In the genomic region with DNA sequence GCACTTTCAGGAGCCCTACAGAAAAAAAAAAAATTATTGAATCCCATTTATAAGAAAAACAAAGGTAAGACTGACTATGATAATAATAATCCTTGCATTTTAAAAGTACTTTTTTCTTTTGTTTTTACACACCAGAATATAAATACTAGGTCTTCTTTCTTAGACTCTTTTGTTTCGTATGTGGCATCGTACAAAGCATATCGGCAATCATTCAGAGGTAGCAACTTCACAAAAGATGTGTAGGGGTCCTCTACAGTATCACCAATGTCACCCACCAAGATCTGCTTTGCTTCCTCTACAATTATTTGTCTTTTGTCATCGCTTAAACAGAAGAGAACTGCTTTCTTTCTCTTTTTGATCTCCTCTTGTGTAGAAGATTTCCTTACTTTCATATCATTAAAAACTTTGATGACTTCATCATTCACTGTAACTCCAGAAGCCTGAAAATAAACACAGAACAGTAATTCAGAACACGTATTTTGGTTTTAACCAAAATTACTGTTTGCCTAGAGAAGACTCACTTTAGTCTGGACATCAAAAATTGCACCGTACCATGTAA, we compare ENCODE assay signal across 8 cellular contexts. TPM values are rescaled to one million over a fixed set of nuclear protein-coding genes. Genes with fewer than 3 reads are reported as not detected.
DNase-seq lines count a peak whose midpoint lies in the region; ATAC-seq and TF ChIP-seq lines count a peak whose summit lies in the region.

No MANE protein-coding gene starts in this region.

- H3K4me2 ChIP-seq in skeletal muscle satellite cell (ENCODE audit: low read length) = peak overlapping the region; percentile 91

- H3K4me3 ChIP-seq in H7 (ENCODE audit: insufficient read depth, low read depth, low read length) (peak overlapping the region; percentile 88; the same call in 1 of the 2 replicates), skeletal muscle satellite cell (ENCODE audit: low read length) (peak overlapping the region; percentile 90)

- TF ChIP-seq CTCF in WTC11 (IDR thresholded peaks at IDR 0.05) = no peak
- TF ChIP-seq CTCF in foreskin keratinocyte (conservative IDR thresholded peaks at IDR 0.05) = no peak

- peak overlapping the region; percentile 97 for H3K9ac ChIP-seq in skeletal muscle satellite cell (ENCODE audit: low read depth, low read length)

- ATAC-seq in WTC11 = no peak
- no peak for ATAC-seq in foreskin keratinocyte
- no peak for ATAC-seq in HG02885 (IDR thresholded peaks at IDR 0.05; ENCODE audit: poor library complexity, unreplicated experiment)
- no peak for ATAC-seq in GM21367 (IDR thresholded peaks at IDR 0.05; ENCODE audit: unreplicated experiment)

- peaks cover 10% of the 10 kb centered on the region for H3K4me1 Mint-ChIP-seq in WTC11

- no peaks in the 10 kb centered on the region for H3K9me3 ChIP-seq in skeletal muscle satellite cell (replicated peaks; ENCODE audit: low read length)

- peak overlapping the region; percentile 89 for H3K4me3 Mint-ChIP-seq in WTC11

- peaks cover 15% of the 10 kb centered on the region for H3K27me3 Mint-ChIP-seq in WTC11 (ENCODE audit: low read depth)

- H3K36me3 ChIP-seq in H7 (replicated peaks; ENCODE audit: control insufficient read depth, insufficient read depth, low read length) = peaks cover 1% of the 10 kb centered on the region; the same call in 1 of the 2 replicates
- H3K36me3 ChIP-seq in skeletal muscle satellite cell (ENCODE audit: insufficient read depth, low read length) = peaks cover 9% of the 10 kb centered on the region

- POLR2A ChIA-PET in WTC11 (lab: Charles Lee) = interaction anchor here (1.5 to 1.8 kb wide), 2 partner anchors 20 to 162 kb away, joined by 3 to 8 read pairs; a partner anchor contains a TSS

- H3K27ac Mint-ChIP-seq in WTC11 = peak overlapping the region; percentile 1

- peak overlapping the region; percentile 55 for H3K27ac ChIP-seq in foreskin keratinocyte

- peaks cover 11% of the 10 kb centered on the region for H3K36me3 Mint-ChIP-seq in WTC11

- H3K27me3 ChIP-seq in H7 (ENCODE audit: control insufficient read depth, insufficient read depth, low read length) (peaks cover 5% of the 10 kb centered on the region; the same call in 1 of the 2 replicates), foreskin keratinocyte (no peaks in the 10 kb centered on the region), skeletal muscle satellite cell (ENCODE audit: control insufficient read depth, insufficient read depth, low read length) (no peaks in the 10 kb centered on the region)

- CTCF ChIA-PET in WTC11 (lab: Charles Lee) = interaction anchor here (1.0 to 3.1 kb wide), 3 partner anchors 9 to 268 kb away, joined by 3 to 35 read pairs (median 6); no protein-coding TSS in a partner anchor

- DNase-seq in H7 (no peak), WTC11 (ENCODE audit: low spot score) (no peak), foreskin keratinocyte (no peak), NCI-H82 (lab: John Stamatoyannopoulos, UW) (no peak), NCI-H345 treated with DMSO at 0.1 percent for 48 hours (lab: John Stamatoyannopoulos, UW; ENCODE audit: unreplicated experiment) (no peak)

- H3K4me1 ChIP-seq in foreskin keratinocyte = peaks cover 14% of the 10 kb centered on the region
- H3K4me1 ChIP-seq in skeletal muscle satellite cell (ENCODE audit: control insufficient read depth, insufficient read depth, low read length) = peaks cover 49% of the 10 kb centered on the region

- no peaks in the 10 kb centered on the region for H3K9me3 Mint-ChIP-seq in WTC11

TF ChIP-seq in WTC11, 78 proteins besides CTCF, POLR2A, EP300 and RAD21 (continues in another document):
- TF ChIP-seq, protein P1, sequence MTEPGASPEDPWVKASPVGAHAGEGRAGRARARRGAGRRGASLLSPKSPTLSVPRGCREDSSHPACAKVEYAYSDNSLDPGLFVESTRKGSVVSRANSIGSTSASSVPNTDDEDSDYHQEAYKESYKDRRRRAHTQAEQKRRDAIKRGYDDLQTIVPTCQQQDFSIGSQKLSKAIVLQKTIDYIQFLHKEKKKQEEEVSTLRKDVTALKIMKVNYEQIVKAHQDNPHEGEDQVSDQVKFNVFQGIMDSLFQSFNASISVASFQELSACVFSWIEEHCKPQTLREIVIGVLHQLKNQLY (CRISPR knock-in tag; IDR thresholded peaks at IDR 0.05) = no peak
- TF ChIP-seq, protein P2, sequence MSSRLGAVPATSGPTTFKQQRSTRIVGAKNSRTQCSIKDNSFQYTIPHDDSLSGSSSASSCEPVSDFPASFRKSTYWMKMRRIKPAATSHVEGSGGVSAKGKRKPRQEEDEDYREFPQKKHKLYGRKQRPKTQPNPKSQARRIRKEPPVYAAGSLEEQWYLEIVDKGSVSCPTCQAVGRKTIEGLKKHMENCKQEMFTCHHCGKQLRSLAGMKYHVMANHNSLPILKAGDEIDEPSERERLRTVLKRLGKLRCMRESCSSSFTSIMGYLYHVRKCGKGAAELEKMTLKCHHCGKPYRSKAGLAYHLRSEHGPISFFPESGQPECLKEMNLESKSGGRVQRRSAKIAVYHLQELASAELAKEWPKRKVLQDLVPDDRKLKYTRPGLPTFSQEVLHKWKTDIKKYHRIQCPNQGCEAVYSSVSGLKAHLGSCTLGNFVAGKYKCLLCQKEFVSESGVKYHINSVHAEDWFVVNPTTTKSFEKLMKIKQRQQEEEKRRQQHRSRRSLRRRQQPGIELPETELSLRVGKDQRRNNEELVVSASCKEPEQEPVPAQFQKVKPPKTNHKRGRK (CRISPR knock-in tag; IDR thresholded peaks at IDR 0.05; ENCODE audit: borderline replicate concordance) = no peak
- TF ChIP-seq MXD4 (CRISPR knock-in tag; IDR thresholded peaks at IDR 0.05; ENCODE audit: borderline replicate concordance) (no peak), ZNF317 (CRISPR knock-in tag; IDR thresholded peaks at IDR 0.05; ENCODE audit: borderline replicate concordance, low read depth) (no peak), ESRRA (CRISPR knock-in tag; IDR thresholded peaks at IDR 0.05; ENCODE audit: borderline replicate concordance) (no peak), ZNF138 (CRISPR knock-in tag; conservative IDR thresholded peaks at IDR 0.05) (no peak), GRHL2 (CRISPR knock-in tag; IDR thresholded peaks at IDR 0.05; ENCODE audit: insufficient replicate concordance, severe bottlenecking) (no peak), GTF2I (CRISPR knock-in tag; conservative IDR thresholded peaks at IDR 0.05) (no peak), NR3C1 (CRISPR knock-in tag; conservative IDR thresholded peaks at IDR 0.05; ENCODE audit: low read depth) (no peak), RORB (CRISPR knock-in tag; IDR thresholded peaks at IDR 0.05) (no peak)
- TF ChIP-seq, protein P3, sequence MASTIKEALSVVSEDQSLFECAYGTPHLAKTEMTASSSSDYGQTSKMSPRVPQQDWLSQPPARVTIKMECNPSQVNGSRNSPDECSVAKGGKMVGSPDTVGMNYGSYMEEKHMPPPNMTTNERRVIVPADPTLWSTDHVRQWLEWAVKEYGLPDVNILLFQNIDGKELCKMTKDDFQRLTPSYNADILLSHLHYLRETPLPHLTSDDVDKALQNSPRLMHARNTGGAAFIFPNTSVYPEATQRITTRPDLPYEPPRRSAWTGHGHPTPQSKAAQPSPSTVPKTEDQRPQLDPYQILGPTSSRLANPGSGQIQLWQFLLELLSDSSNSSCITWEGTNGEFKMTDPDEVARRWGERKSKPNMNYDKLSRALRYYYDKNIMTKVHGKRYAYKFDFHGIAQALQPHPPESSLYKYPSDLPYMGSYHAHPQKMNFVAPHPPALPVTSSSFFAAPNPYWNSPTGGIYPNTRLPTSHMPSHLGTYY (CRISPR knock-in tag; IDR thresholded peaks at IDR 0.05) = no peak
- TF ChIP-seq, protein P4, sequence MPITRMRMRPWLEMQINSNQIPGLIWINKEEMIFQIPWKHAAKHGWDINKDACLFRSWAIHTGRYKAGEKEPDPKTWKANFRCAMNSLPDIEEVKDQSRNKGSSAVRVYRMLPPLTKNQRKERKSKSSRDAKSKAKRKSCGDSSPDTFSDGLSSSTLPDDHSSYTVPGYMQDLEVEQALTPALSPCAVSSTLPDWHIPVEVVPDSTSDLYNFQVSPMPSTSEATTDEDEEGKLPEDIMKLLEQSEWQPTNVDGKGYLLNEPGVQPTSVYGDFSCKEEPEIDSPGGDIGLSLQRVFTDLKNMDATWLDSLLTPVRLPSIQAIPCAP (CRISPR knock-in tag; IDR thresholded peaks at IDR 0.05) = no peak
- TF ChIP-seq, protein P5, sequence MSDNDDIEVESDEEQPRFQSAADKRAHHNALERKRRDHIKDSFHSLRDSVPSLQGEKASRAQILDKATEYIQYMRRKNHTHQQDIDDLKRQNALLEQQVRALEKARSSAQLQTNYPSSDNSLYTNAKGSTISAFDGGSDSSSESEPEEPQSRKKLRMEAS (CRISPR knock-in tag; IDR thresholded peaks at IDR 0.05) = no peak
- TF ChIP-seq, protein P6, sequence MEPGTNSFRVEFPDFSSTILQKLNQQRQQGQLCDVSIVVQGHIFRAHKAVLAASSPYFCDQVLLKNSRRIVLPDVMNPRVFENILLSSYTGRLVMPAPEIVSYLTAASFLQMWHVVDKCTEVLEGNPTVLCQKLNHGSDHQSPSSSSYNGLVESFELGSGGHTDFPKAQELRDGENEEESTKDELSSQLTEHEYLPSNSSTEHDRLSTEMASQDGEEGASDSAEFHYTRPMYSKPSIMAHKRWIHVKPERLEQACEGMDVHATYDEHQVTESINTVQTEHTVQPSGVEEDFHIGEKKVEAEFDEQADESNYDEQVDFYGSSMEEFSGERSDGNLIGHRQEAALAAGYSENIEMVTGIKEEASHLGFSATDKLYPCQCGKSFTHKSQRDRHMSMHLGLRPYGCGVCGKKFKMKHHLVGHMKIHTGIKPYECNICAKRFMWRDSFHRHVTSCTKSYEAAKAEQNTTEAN (CRISPR knock-in tag; IDR thresholded peaks at IDR 0.05) = no peak

RNA-seq across cellular contexts. Expression of a gene that starts 1.2 kb away (rescaled TPM):
- 14.8 and 19.3 TPM in 2 replicates for total RNA-seq in H7 (2014; rRNA removed; shearing (Covaris generic))
- total RNA-seq in WTC11 (2021) = 13.1 to 20.1 TPM (median 14.7 TPM) in 3 replicates
- total RNA-seq in foreskin keratinocyte = 28.5 and 38.2 TPM in 2 replicates
- 24.5 and 32.9 TPM in 2 replicates for polyA plus RNA-seq in foreskin keratinocyte
- total RNA-seq in skeletal muscle satellite cell (2012; rRNA removed) = 70.3 and 89.2 TPM in 2 replicates
